In genomic region chr12:57618966-57619433, GRCh38 we compare ENCODE assay signal across 14 cellular contexts. TPM values are rescaled to one million over a fixed set of nuclear protein-coding genes. Genes with fewer than 3 reads are reported as not detected.
DNase-seq lines count a peak whose midpoint lies in the region; ATAC-seq and TF ChIP-seq lines count a peak whose summit lies in the region.
"Had no signal": no experiment of that assay in that cellular context is flagged by ENCODE, and none has a peak within 500 bp of the region (broad histone marks: within the 10 kb centered on the region; RNA-seq: fewer than 3 reads in every experiment).

No MANE protein-coding gene starts in this region.

- peak; percentile 74 for DNase-seq in cardiac septum (ENCODE audit: low spot score)
- DNase-seq in left cardiac atrium, result no peak
- DNase-seq in T-cell, result no peak
- peak; percentile 46 for DNase-seq in sigmoid colon
- no peak for DNase-seq in activated effector memory CD4-positive, alpha-beta T cell treated with anti-CD3 and anti-CD28 coated beads, Interleukin-2, amount 50 U/mL, for 16 hours
- no peak for DNase-seq in UCSD-AML1 (lab: John Stamatoyannopoulos, UW; ENCODE audit: unreplicated experiment)
- DNase-seq: activated naive CD4-positive, alpha-beta T cell; dermis blood vessel endothelial cell; EL; NCI-H1930; occipital lobe had no signal

- peaks cover 26 to 31% (median 30%) of the 10 kb centered on the region in 3 donors for H3K4me1 Mint-ChIP-seq in T-cell

- H3K9me3 Mint-ChIP-seq in T-cell, result no peaks in the 10 kb centered on the region

- no peaks in the 10 kb centered on the region for H3K36me3 Mint-ChIP-seq in T-cell

- TF ChIP-seq EP300 in sigmoid colon (IDR thresholded peaks at IDR 0.05), result no peak

- 42 to 48% methylated on average over 16 of the region's 16 CpGs for WGBS in sigmoid colon, 2 donors

- CTCF ChIA-PET in T-cell (lab: Charles Lee), result interaction anchor here in 1 of 2 donors (0.9 kb wide), 1 partner anchor 36 kb away, joined by 3 read pairs; no protein-coding TSS in a partner anchor

- peaks cover 69 to 79% of the 10 kb centered on the region in 2 donors for H3K27me3 Mint-ChIP-seq in T-cell

- H3K36me3 ChIP-seq in iPS-15b (ENCODE audit: control insufficient read depth, insufficient read depth, low read length) (no peaks in the 10 kb centered on the region), sigmoid colon (peaks cover 16 to 32% (median 22%) of the 10 kb centered on the region in 4 donors)
- H3K36me3 ChIP-seq: breast epithelium had no signal

- H3K27ac ChIP-seq in sigmoid colon, result no peak overlapping the region
- H3K27ac ChIP-seq: breast epithelium had no signal

- H3K9me3 ChIP-seq in iPS-15b (ENCODE audit: control insufficient read depth, insufficient read depth, low read length), result no peaks in the 10 kb centered on the region
- no peaks in the 10 kb centered on the region for H3K9me3 ChIP-seq in sigmoid colon
- H3K9me3 ChIP-seq: breast epithelium had no signal

- H3K4me3 Mint-ChIP-seq in T-cell, result peak overlapping the region in 2 of 3 donors; percentile 41 to 86

- H3K4me1 ChIP-seq in iPS-15b (ENCODE audit: control insufficient read depth, insufficient read depth, low read length) (peaks cover 5% of the 10 kb centered on the region), sigmoid colon (peaks cover 0 to 42% (median 40%) of the 10 kb centered on the region in 4 donors)

- ATAC-seq in left cardiac atrium, result no peak
- no peak for ATAC-seq in T-cell (replicated peaks in 1 of 4)
- ATAC-seq in GM18907 (IDR thresholded peaks at IDR 0.05; ENCODE audit: unreplicated experiment), result no peak

- H3K4me3 ChIP-seq in iPS-15b (ENCODE audit: low read depth, low read length) (peak overlapping the region; percentile 52), sigmoid colon (no peak overlapping the region)
- H3K4me3 ChIP-seq: breast epithelium had no signal

- intact Hi-C loops in cardiac septum (cut with DNase I) (no loop called here), left cardiac atrium (cut with DNase I) (no loop called here), sigmoid colon (cut with DNase I) (no loop called here)

- TF ChIP-seq POLR2A in sigmoid colon (IDR thresholded peaks at IDR 0.05), result no peak

- no peak overlapping the region for H3K9ac ChIP-seq in iPS-15b (ENCODE audit: low read depth, low read length)

- TF ChIP-seq CTCF in sigmoid colon (IDR thresholded peaks at IDR 0.05), result no peak

- POLR2A ChIA-PET in T-cell (lab: Charles Lee), result no interaction called here

- peak overlapping the region in 1 of 2 donors; percentile 43 for H3K27ac Mint-ChIP-seq in T-cell

- H3K27me3 ChIP-seq in iPS-15b (ENCODE audit: control insufficient read depth, insufficient read depth, low read length) (peaks cover 99% of the 10 kb centered on the region), sigmoid colon (peaks cover 0 to 38% (median 4%) of the 10 kb centered on the region in 3 donors)

RNA-seq across cellular contexts. Expression of gene ARHGEF25, which starts 7.8 kb away (rescaled TPM):
- 15.0 TPM for total RNA-seq in cardiac septum
- 10 to 100 TPM; 13.7 to 17.3 TPM for total RNA-seq in left cardiac atrium
- total RNA-seq in T-cell, result 1 to 10 TPM in 1 of 5 donors, under 1 TPM in 4; 0.67 to 1.4 (median 0.84) TPM
- 100 to 1,000 TPM in 3 of 4 donors, 10 to 100 TPM in 1; 99.4 to 140 (median 113) TPM for total RNA-seq in sigmoid colon
- polyA plus RNA-seq in sigmoid colon, result 10 to 100 TPM in 2 of 3 donors, 1 to 10 TPM in 1; 5.8 to 22.8 (median 18.2) TPM

RNA-seq across cellular contexts. Expression of gene B4GALNT1, which starts 14.0 kb away (rescaled TPM):
- total RNA-seq in cardiac septum (11.1 TPM), left cardiac atrium (1 to 10 TPM; 2.4 to 3.3 TPM), T-cell (under 1 TPM in 3 of 5 donors, not detected in 2; 0.16 to 0.54 (median 0.26) TPM), sigmoid colon (1 to 10 TPM in 3 of 4 donors, under 1 TPM in 1; 0.99 to 4.4 (median 3.3) TPM)
- polyA plus RNA-seq in sigmoid colon, result 1 to 10 TPM in 1 of 3 donors, not detected in 2; 2.7 TPM
- total RNA-seq: dermis blood vessel endothelial cell had no signal

RNA-seq across cellular contexts. Expression of gene DTX3, which starts 14.4 kb away (rescaled TPM):
- total RNA-seq in cardiac septum (31.0 TPM), left cardiac atrium (10 to 100 TPM; 24.5 to 25.3 TPM), T-cell (10 to 100 TPM; 27.1 to 37.2 (median 30.4) TPM), sigmoid colon (10 to 100 TPM; 42.9 to 68.4 (median 50.7) TPM)
- 10 to 100 TPM in 1 of 3 donors, 1 to 10 TPM in 2; 1.2 to 12.5 (median 8.4) TPM for polyA plus RNA-seq in sigmoid colon

RNA-seq across cellular contexts. Expression of gene PIP4K2C, which starts 28.0 kb away (rescaled TPM):
- 17.9 TPM for total RNA-seq in cardiac septum
- total RNA-seq in left cardiac atrium, result 10 to 100 TPM; 15.3 to 16.1 TPM
- total RNA-seq in T-cell, result 10 to 100 TPM; 21.7 to 30.9 (median 27.9) TPM
- total RNA-seq in sigmoid colon, result 10 to 100 TPM; 13.3 to 22.8 (median 18.4) TPM
- polyA plus RNA-seq in sigmoid colon, result 10 to 100 TPM; 21.0 to 30.5 (median 28.6) TPM

Comparison
In these comparisons a context has a peak if more than half of its experiments do, and no peak if none do; other contexts are left out.
1. DNase-seq: peak in cardiac septum (single experiment) and sigmoid colon (single experiment); none in left cardiac atrium (single experiment), T-cell (0 of 34), activated effector memory CD4-positive, alpha-beta T cell treated with anti-CD3 and anti-CD28 coated beads, Interleukin-2, amount 50 U/mL, for 16 hours (single experiment) and UCSD-AML1 (single experiment).